1 cellular context compared by ENCODE assay signal in genomic region chr4:76305971-76306881, GRCh38.
TF ChIP-seq lines count a peak whose summit lies in the region.

STBD1 (plus strand) TSS chr4:76306733; CDS start chr4:76306770, 37 bp downstream.

TF ChIP-seq in K562, 482 proteins besides CTCF, POLR2A, EP300 and RAD21 (continued from another document):
- TF ChIP-seq AFF1 (IDR thresholded peaks at IDR 0.05; ENCODE audit: low read depth in 1 of 2, partially characterized antibody in 2 of 2) (no peak), RBFOX2 (IDR thresholded peaks at IDR 0.05; ENCODE audit: low read depth, low read length) (peak; percentile 72), ZNF277 (CRISPR knock-in tag; IDR thresholded peaks at IDR 0.05; ENCODE audit: borderline replicate concordance) (no peak), ESRRA (IDR thresholded peaks at IDR 0.05; ENCODE audit: borderline replicate concordance, low read depth) (no peak), HDAC8 (tag; IDR thresholded peaks at IDR 0.05) (no peak), MEF2D (tag; conservative IDR thresholded peaks at IDR 0.05; ENCODE audit: low read depth) (no peak)
